9 cellular contexts compared by ENCODE assay signal in genomic region chr15:92095691-92096090, GRCh38.
DNase-seq lines count a peak whose midpoint lies in the region; ATAC-seq lines count a peak whose summit lies in the region.
"Had no signal": no experiment of that assay in that cellular context is flagged by ENCODE, and none has a peak within 500 bp of the region (broad histone marks: within the 10 kb centered on the region; RNA-seq: fewer than 3 reads in every experiment).

No MANE protein-coding gene starts in this region.

- peak; percentile 33 for DNase-seq in activated naive CD4-positive, alpha-beta T cell treated with anti-CD3 and anti-CD28 coated beads, Interleukin-2, amount 10 ng/mL, durations not matched to agents 7 days and 5 days
- DNase-seq in activated naive CD4-positive, alpha-beta T cell (lab: John Stamatoyannopoulos, UW) = no peak
- DNase-seq in NOMO-1 treated with dmso at 0.1 percent for 144 hours (lab: John Stamatoyannopoulos, UW; ENCODE audit: unreplicated experiment) (peak; percentile 17), epidermal melanocyte (ENCODE audit: insufficient read length, low spot score) (no peak), NCI-H1930 (lab: John Stamatoyannopoulos, UW) (no peak), anterior cingulate cortex (lab: John Stamatoyannopoulos, UW) (no peak)
- no peak for DNase-seq in activated effector memory CD4-positive, alpha-beta T cell treated with anti-CD3 and anti-CD28 coated beads, Interleukin-2, amount 50 U/mL, for 16 hours

- peak; percentile 71 for ATAC-seq in HG02852 (IDR thresholded peaks at IDR 0.05; ENCODE audit: unreplicated experiment)

- CTCF ChIA-PET in activated naive CD4-positive, alpha-beta T cell treated with anti-CD3 and anti-CD28 coated beads, Interleukin-2, amount 10 ng/mL, durations not matched to agents 7 days and 5 days (lab: Charles Lee) = interaction anchor here (0.8 to 4.3 kb wide), 6 partner anchors 10 to 793 kb away, joined by 3 to 26 read pairs (median 4); no protein-coding TSS in a partner anchor

- peaks cover 40% of the 10 kb centered on the region for H3K36me3 Mint-ChIP-seq in activated naive CD4-positive, alpha-beta T cell treated with anti-CD3 and anti-CD28 coated beads, Interleukin-2, amount 10 ng/mL, durations not matched to agents 7 days and 5 days

- H3K27ac Mint-ChIP-seq in activated naive CD4-positive, alpha-beta T cell treated with anti-CD3 and anti-CD28 coated beads, Interleukin-2, amount 10 ng/mL, durations not matched to agents 7 days and 5 days = peak overlapping the region; percentile 88

- H3K27me3 Mint-ChIP-seq in activated naive CD4-positive, alpha-beta T cell treated with anti-CD3 and anti-CD28 coated beads, Interleukin-2, amount 10 ng/mL, durations not matched to agents 7 days and 5 days = no peaks in the 10 kb centered on the region

- H3K4me3 Mint-ChIP-seq in activated naive CD4-positive, alpha-beta T cell treated with anti-CD3 and anti-CD28 coated beads, Interleukin-2, amount 10 ng/mL, durations not matched to agents 7 days and 5 days = peak overlapping the region; percentile 25
- H3K4me3 Mint-ChIP-seq: neural crest cell had no signal

- H3K9me3 Mint-ChIP-seq in activated naive CD4-positive, alpha-beta T cell treated with anti-CD3 and anti-CD28 coated beads, Interleukin-2, amount 10 ng/mL, durations not matched to agents 7 days and 5 days = peaks cover 8% of the 10 kb centered on the region
- H3K9me3 Mint-ChIP-seq: neural crest cell had no signal

- peaks cover 47% of the 10 kb centered on the region for H3K4me1 Mint-ChIP-seq in activated naive CD4-positive, alpha-beta T cell treated with anti-CD3 and anti-CD28 coated beads, Interleukin-2, amount 10 ng/mL, durations not matched to agents 7 days and 5 days

Comparison
In these comparisons a context has a peak if more than half of its experiments do, and no peak if none do; other contexts are left out.
1. DNase-seq: peak in activated naive CD4-positive, alpha-beta T cell treated with anti-CD3 and anti-CD28 coated beads, Interleukin-2, amount 10 ng/mL, durations not matched to agents 7 days and 5 days (single experiment) and NOMO-1 treated with dmso at 0.1 percent for 144 hours (single experiment); none in activated naive CD4-positive, alpha-beta T cell (0 of 4), epidermal melanocyte (single experiment), NCI-H1930 (0 of 2), activated effector memory CD4-positive, alpha-beta T cell treated with anti-CD3 and anti-CD28 coated beads, Interleukin-2, amount 50 U/mL, for 16 hours (single experiment) and anterior cingulate cortex (0 of 58).